24 cellular contexts compared by ENCODE assay signal in genomic region chr13:71877280-71877653, GRCh38. TPM values are rescaled to one million over a fixed set of nuclear protein-coding genes. Genes with fewer than 3 reads are reported as not detected.
DNase-seq lines count a peak whose midpoint lies in the region; ATAC-seq, FAIRE-seq and TF ChIP-seq lines count a peak whose summit lies in the region.
"Had no signal": no experiment of that assay in that cellular context is flagged by ENCODE, and none has a peak within 500 bp of the region (broad histone marks: within the 10 kb centered on the region; RNA-seq: fewer than 3 reads in every experiment).

No MANE protein-coding gene starts in this region.

- no peak overlapping the region for H3K23ac ChIP-seq in mesendoderm (ENCODE audit: low read length)

- H3K36me3 ChIP-seq in HUES64 (ENCODE audit: insufficient read depth, low read length), result no peaks in the 10 kb centered on the region
- no peaks in the 10 kb centered on the region for H3K36me3 ChIP-seq in ectodermal cell (ENCODE audit: control insufficient read depth, insufficient read depth, low read length)
- no peaks in the 10 kb centered on the region for H3K36me3 ChIP-seq in mesendoderm (ENCODE audit: control insufficient read depth, insufficient read depth, low read length)
- no peaks in the 10 kb centered on the region for H3K36me3 ChIP-seq in heart left ventricle
- H3K36me3 ChIP-seq: BLaER1 treated with 17β-estradiol and CSF1 and Interleukin-3, amounts not matched to agents 10 nM and 100 nM; esophagus squamous epithelium; gastrocnemius medialis; left ventricle myocardium inferior; prostate gland; SJSA1; upper lobe of right lung; WERI-Rb-1 had no signal

- H3K4me3 Mint-ChIP-seq in activated T-helper 2 cell treated with anti-CD3 and anti-CD28 coated beads, Interferon-gamma antibody, Interleukin-2, Interleukin-4, amounts not matched to agents 10 μg/mL and 5 μg/mL and 100 μg/mL, durations not matched to agents 14 hours and 24 hours and 36 hours (ENCODE audit: low read depth), result no peak overlapping the region
- H3K4me3 Mint-ChIP-seq in CD14-positive monocyte, result no peak overlapping the region
- H3K4me3 Mint-ChIP-seq: activated naive CD8-positive, alpha-beta T cell treated with anti-CD3 and anti-CD28 coated beads, Interleukin-2, amount 10 ng/mL, durations not matched to agents 7 days and 5 days; neural crest cell had no signal

- H3K4ac ChIP-seq in mesendoderm (ENCODE audit: low read depth, low read length), result no peak overlapping the region

- no peak overlapping the region for H3K56ac ChIP-seq in mesendoderm (ENCODE audit: low read length)

- no peaks in the 10 kb centered on the region for H3K9me3 Mint-ChIP-seq in activated T-helper 2 cell treated with anti-CD3 and anti-CD28 coated beads, Interferon-gamma antibody, Interleukin-2, Interleukin-4, amounts not matched to agents 10 μg/mL and 5 μg/mL and 100 μg/mL, durations not matched to agents 14 hours and 24 hours and 36 hours
- no peaks in the 10 kb centered on the region for H3K9me3 Mint-ChIP-seq in CD14-positive monocyte
- H3K9me3 Mint-ChIP-seq: activated naive CD8-positive, alpha-beta T cell treated with anti-CD3 and anti-CD28 coated beads, Interleukin-2, amount 10 ng/mL, durations not matched to agents 7 days and 5 days had no signal

- H3K4me1 ChIP-seq in HUES64 (ENCODE audit: insufficient read depth, low read length) (peaks cover 57% of the 10 kb centered on the region), ectodermal cell (ENCODE audit: control insufficient read depth, insufficient read depth, low read length) (peaks cover 29% of the 10 kb centered on the region), mesendoderm (ENCODE audit: control insufficient read depth, low read depth, low read length) (peaks cover 7% of the 10 kb centered on the region), heart left ventricle (peaks cover 0 to 9% (median 0%) of the 10 kb centered on the region in 12 donors)
- H3K4me1 ChIP-seq: prostate gland, SJSA1, upper lobe of right lung had no signal

- H3K9ac ChIP-seq in HUES64 (ENCODE audit: low read depth, low read length), result peak overlapping the region; percentile 10; the same call in 1 of the 2 replicates
- H3K9ac ChIP-seq in mesendoderm (ENCODE audit: low read length), result no peak overlapping the region
- H3K9ac ChIP-seq: BLaER1 treated with 17β-estradiol and CSF1 and Interleukin-3, amounts not matched to agents 10 nM and 100 nM had no signal

- H2BK15ac ChIP-seq in mesendoderm (replicated peaks; ENCODE audit: low read depth), result no peak overlapping the region

- intact Hi-C loops in activated T-helper 2 cell treated with anti-CD3 and anti-CD28 coated beads, Interferon-gamma antibody, Interleukin-2, Interleukin-4, amounts not matched to agents 10 μg/mL and 5 μg/mL and 100 μg/mL, durations not matched to agents 14 hours and 24 hours and 36 hours (cut with micrococcal nuclease), result loop anchor here (5.0 to 10.0 kb wide), 4 partner anchors 412 to 1262 kb away; no protein-coding TSS in a partner anchor
- intact Hi-C loops in heart left ventricle (cut with DNase I) (loop anchor here in 5 of 10 donors (5.0 to 10.0 kb wide), 7 partner anchors 382 to 915 kb away; no protein-coding TSS in a partner anchor), CD14-positive monocyte (cut with micrococcal nuclease) (no loop called here)

- no peak overlapping the region for H2BK5ac ChIP-seq in mesendoderm (ENCODE audit: low read length)

- no peak overlapping the region for H3K27ac Mint-ChIP-seq in activated T-helper 2 cell treated with anti-CD3 and anti-CD28 coated beads, Interferon-gamma antibody, Interleukin-2, Interleukin-4, amounts not matched to agents 10 μg/mL and 5 μg/mL and 100 μg/mL, durations not matched to agents 14 hours and 24 hours and 36 hours
- H3K27ac Mint-ChIP-seq in CD14-positive monocyte, result no peak overlapping the region
- H3K27ac Mint-ChIP-seq: activated naive CD8-positive, alpha-beta T cell treated with anti-CD3 and anti-CD28 coated beads, Interleukin-2, amount 10 ng/mL, durations not matched to agents 7 days and 5 days had no signal

- H2BK120ac ChIP-seq in mesendoderm (ENCODE audit: low read depth, low read length), result no peak overlapping the region

- no peaks in the 10 kb centered on the region for H3K36me3 Mint-ChIP-seq in activated T-helper 2 cell treated with anti-CD3 and anti-CD28 coated beads, Interferon-gamma antibody, Interleukin-2, Interleukin-4, amounts not matched to agents 10 μg/mL and 5 μg/mL and 100 μg/mL, durations not matched to agents 14 hours and 24 hours and 36 hours (ENCODE audit: low read depth)
- H3K36me3 Mint-ChIP-seq in CD14-positive monocyte, result no peaks in the 10 kb centered on the region
- H3K36me3 Mint-ChIP-seq: activated naive CD8-positive, alpha-beta T cell treated with anti-CD3 and anti-CD28 coated beads, Interleukin-2, amount 10 ng/mL, durations not matched to agents 7 days and 5 days had no signal

- no peaks in the 10 kb centered on the region for H3K79me2 ChIP-seq in mesendoderm (ENCODE audit: control insufficient read depth, insufficient read depth, low read length)

- no peak overlapping the region for H4K8ac ChIP-seq in mesendoderm (ENCODE audit: low read depth, low read length)

- no peaks in the 10 kb centered on the region for H3K79me1 ChIP-seq in mesendoderm (ENCODE audit: low read length)

- FAIRE-seq in GM12892 (lab: Jason Lieb, UNC), result peak; percentile 40
- FAIRE-seq: K562 had no signal

- TF ChIP-seq POLR2A in GM12892 (IDR thresholded peaks at IDR 0.05; ENCODE audit: low read depth, low read length) (no peak), heart left ventricle (IDR thresholded peaks at IDR 0.05) (no peak)

- H3K4me1 Mint-ChIP-seq in activated T-helper 2 cell treated with anti-CD3 and anti-CD28 coated beads, Interferon-gamma antibody, Interleukin-2, Interleukin-4, amounts not matched to agents 10 μg/mL and 5 μg/mL and 100 μg/mL, durations not matched to agents 14 hours and 24 hours and 36 hours (ENCODE audit: low read depth), result peaks cover 8% of the 10 kb centered on the region
- peaks cover 9% of the 10 kb centered on the region for H3K4me1 Mint-ChIP-seq in CD14-positive monocyte

- 4% methylated on average over 5 of the region's 5 CpGs for WGBS in HUES64
- WGBS in ectodermal cell, 2 experiments, result 2 to 4% methylated on average over 5 of the region's 5 CpGs
- WGBS in mesendoderm (ENCODE audit: extremely low coverage, insufficient coverage, low lambda C conversion rate), result no CpG with 5 or more reads among the region's 5 CpGs
- 88 to 93% (median 92%) methylated on average over 5 of the region's 5 CpGs for WGBS in heart left ventricle, 4 donors

- H3K9me3 ChIP-seq in HUES64 (ENCODE audit: insufficient read depth, low read depth, low read length) (no peaks in the 10 kb centered on the region), ectodermal cell (ENCODE audit: control insufficient read depth, low read length) (no peaks in the 10 kb centered on the region), heart left ventricle (peaks cover 0 to 4% (median 0%) of the 10 kb centered on the region in 12 donors)
- H3K9me3 ChIP-seq: BLaER1 treated with 17β-estradiol and CSF1 and Interleukin-3, amounts not matched to agents 10 nM and 100 nM; esophagus squamous epithelium; gastrocnemius medialis; prostate gland; SJSA1; upper lobe of right lung had no signal

- no peak overlapping the region for H3K18ac ChIP-seq in mesendoderm (ENCODE audit: low read length)

- ATAC-seq in heart left ventricle, result no peak
- ATAC-seq: gastrocnemius medialis, K562, upper lobe of right lung had no signal

- H3K27ac ChIP-seq in HUES64 (ENCODE audit: low read depth, low read length) (peak overlapping the region; percentile 69), ectodermal cell (ENCODE audit: insufficient read depth, low read depth, low read length, poor library complexity, severe bottlenecking) (peak overlapping the region; percentile 74), mesendoderm (ENCODE audit: low read depth, low read length) (no peak overlapping the region), heart left ventricle (no peak overlapping the region)
- H3K27ac ChIP-seq: BLaER1 treated with 17β-estradiol and CSF1 and Interleukin-3, amounts not matched to agents 10 nM and 100 nM; esophagus squamous epithelium; gastrocnemius medialis; left ventricle myocardium inferior; prostate gland; SJSA1; upper lobe of right lung; WERI-Rb-1 had no signal

- 0 out of 2 replicates have a peak, but pooled peaks cover under 1% of the 10 kb centered on the region for H3K27me3 ChIP-seq in HUES64 (ENCODE audit: insufficient read depth, low read length)
- no peaks in the 10 kb centered on the region for H3K27me3 ChIP-seq in ectodermal cell (ENCODE audit: control insufficient read depth, insufficient read depth, low read length, poor library complexity, severe bottlenecking)
- H3K27me3 ChIP-seq in mesendoderm (ENCODE audit: insufficient read depth, low read length, poor library complexity), result no peaks in the 10 kb centered on the region
- no peaks in the 10 kb centered on the region for H3K27me3 ChIP-seq in heart left ventricle
- H3K27me3 ChIP-seq: BLaER1 treated with 17β-estradiol and CSF1 and Interleukin-3, amounts not matched to agents 10 nM and 100 nM; esophagus squamous epithelium; gastrocnemius medialis; SJSA1; upper lobe of right lung had no signal

- peak overlapping the region; percentile 4; the same call in 1 of the 2 replicates for H3K4me3 ChIP-seq in HUES64 (ENCODE audit: low read length)
- no peak overlapping the region for H3K4me3 ChIP-seq in ectodermal cell (ENCODE audit: insufficient read depth, low read depth, low read length)
- H3K4me3 ChIP-seq in mesendoderm (ENCODE audit: low read length), result no peak overlapping the region
- no peak overlapping the region for H3K4me3 ChIP-seq in heart left ventricle
- H3K4me3 ChIP-seq: BLaER1 treated with 17β-estradiol and CSF1 and Interleukin-3, amounts not matched to agents 10 nM and 100 nM; esophagus squamous epithelium; gastrocnemius medialis; K562; left ventricle myocardium inferior; prostate gland; SJSA1; upper lobe of right lung had no signal

- H3K4me2 ChIP-seq in mesendoderm (ENCODE audit: low read length), result no peak overlapping the region
- H3K4me2 ChIP-seq: BLaER1 treated with 17β-estradiol and CSF1 and Interleukin-3, amounts not matched to agents 10 nM and 100 nM had no signal

- no peak for TF ChIP-seq CTCF in heart left ventricle (IDR thresholded peaks at IDR 0.05)
- TF ChIP-seq CTCF in CD14-positive monocyte (IDR thresholded peaks at IDR 0.05), result no peak

- H3K27me3 Mint-ChIP-seq in activated T-helper 2 cell treated with anti-CD3 and anti-CD28 coated beads, Interferon-gamma antibody, Interleukin-2, Interleukin-4, amounts not matched to agents 10 μg/mL and 5 μg/mL and 100 μg/mL, durations not matched to agents 14 hours and 24 hours and 36 hours (ENCODE audit: low read depth), result peaks cover 20% of the 10 kb centered on the region
- H3K27me3 Mint-ChIP-seq in CD14-positive monocyte (ENCODE audit: low read depth in 3 of 3), result peaks cover 0 to 4% (median 0%) of the 10 kb centered on the region in 3 donors

- DNase-seq in GM12892 (ENCODE audit: insufficient read length), result no peak
- peak; percentile 81 for DNase-seq in mesendoderm
- no peak for DNase-seq in activated T-helper 2 cell treated with anti-CD3 and anti-CD28 coated beads, Interferon-gamma antibody, Interleukin-2, Interleukin-4, amounts not matched to agents 10 μg/mL and 5 μg/mL and 100 μg/mL, durations not matched to agents 14 hours and 24 hours and 36 hours (ENCODE audit: low spot score)
- no peak for DNase-seq in heart left ventricle
- no peak for DNase-seq in NCI-H1694 treated with DMSO at 0.1 percent for 48 hours (lab: John Stamatoyannopoulos, UW)
- DNase-seq in CD14-positive monocyte (ENCODE audit: low spot score), result no peak
- DNase-seq: activated CD4-positive, alpha-beta T cell treated with anti-CD3 and anti-CD28 coated beads, Interleukin-2, amount 50 U/mL, for 1 hour; activated naive CD8-positive, alpha-beta T cell treated with anti-CD3 and anti-CD28 coated beads, Interleukin-2, amount 10 ng/mL, durations not matched to agents 7 days and 5 days; DND-41; effector CD8-positive, alpha-beta T cell; esophagus squamous epithelium; gastrocnemius medialis; left ventricle myocardium inferior; MV-4-11; NCI-H2029; upper lobe of right lung; WERI-Rb-1 had no signal

- H4K5ac ChIP-seq in mesendoderm (ENCODE audit: low read length), result no peak overlapping the region

- no peak overlapping the region for H2AK5ac ChIP-seq in mesendoderm (ENCODE audit: low read length)

RNA-seq across cellular contexts. Expression of gene DACH1, which starts 10.3 kb away (rescaled TPM):
- not detected for polyA plus RNA-seq in GM12892 (2012; ENCODE audit: missing spikeins)
- polyA plus RNA-seq in HUES64 (2013, experiment 1 of 2), result 4.6 TPM
- 6.7 TPM for polyA plus RNA-seq in HUES64 (2013, experiment 2 of 2)
- 26.9 TPM for polyA plus RNA-seq in ectodermal cell (2013, experiment 1 of 4)
- polyA plus RNA-seq in ectodermal cell (2013, experiment 2 of 4), result 23.2 TPM
- polyA plus RNA-seq in ectodermal cell (2013, experiment 3 of 4), result 25.0 TPM
- polyA plus RNA-seq in ectodermal cell (2013, experiment 4 of 4), result 28.9 TPM
- polyA plus RNA-seq in mesendoderm (2013, experiment 1 of 2), result 0.27 TPM
- polyA plus RNA-seq in mesendoderm (2013, experiment 2 of 2), result 0.31 TPM
- total RNA-seq in activated T-helper 2 cell treated with anti-CD3 and anti-CD28 coated beads, Interferon-gamma antibody, Interleukin-2, Interleukin-4, amounts not matched to agents 10 μg/mL and 5 μg/mL and 100 μg/mL, durations not matched to agents 14 hours and 24 hours and 36 hours, result not detected in 2 replicates
- 1 to 10 TPM; 1.2 to 3.8 (median 2.2) TPM for total RNA-seq in heart left ventricle
- polyA plus RNA-seq in heart left ventricle, result 1 to 10 TPM; 1.2 TPM
- polyA plus RNA-seq in CD14-positive monocyte, result under 1 TPM; 0.03 to 0.26 TPM
- total RNA-seq: activated naive CD8-positive, alpha-beta T cell treated with anti-CD3 and anti-CD28 coated beads, Interleukin-2, amount 10 ng/mL, durations not matched to agents 7 days and 5 days; SJSA1 had no signal

Comparison
In these comparisons a context has a peak if more than half of its experiments do, and no peak if none do; other contexts are left out.
1. H3K27ac ChIP-seq: peak in HUES64 (single experiment) and ectodermal cell (single experiment); none in mesendoderm (single experiment) and heart left ventricle (0 of 12).